In genomic region chr12:98490491-98491453, GRCh38 we compare ENCODE assay signal across 8 cellular contexts. TPM values are rescaled to one million over a fixed set of nuclear protein-coding genes. Genes with fewer than 3 reads are reported as not detected.
DNase-seq lines count a peak whose midpoint lies in the region; ATAC-seq, FAIRE-seq and TF ChIP-seq lines count a peak whose summit lies in the region.

No MANE protein-coding gene starts in this region.

- H3K4me1 Mint-ChIP-seq in progenitor cell of endocrine pancreas (ENCODE audit: low read depth), result peaks cover 19% of the 10 kb centered on the region

- no peaks in the 10 kb centered on the region for H3K36me3 Mint-ChIP-seq in progenitor cell of endocrine pancreas (ENCODE audit: insufficient read depth)

- H3K4me3 ChIP-seq in adrenal gland, result peak overlapping the region in 1 of 4 donors; percentile 41
- peak overlapping the region in 5 of 10 donors; percentile 6 to 25 (median 16) for H3K4me3 ChIP-seq in heart right ventricle

- TF ChIP-seq POLR2A in adrenal gland (IDR thresholded peaks at IDR 0.05), result peak in 1 of 2 donors; percentile 36

- no peaks in the 10 kb centered on the region for H3K27me3 Mint-ChIP-seq in progenitor cell of endocrine pancreas

- no peaks in the 10 kb centered on the region for H3K9me3 ChIP-seq in adrenal gland (replicated peaks in 1 of 3)
- H3K9me3 ChIP-seq in heart right ventricle, result no peaks in the 10 kb centered on the region

- peak; percentile 88 for DNase-seq in NCI-H1105 (lab: John Stamatoyannopoulos, UW)
- peak; percentile 85 to 94 for DNase-seq in SW 1271 (lab: John Stamatoyannopoulos, UW)
- DNase-seq in adrenal gland, result peak; percentile 83 to 96 (median 89)
- peak; percentile 79 to 88 for DNase-seq in heart right ventricle
- DNase-seq in progenitor cell of endocrine pancreas (ENCODE audit: low spot score, unreplicated experiment), result peak; percentile 88
- DNase-seq in urothelium cell line (ENCODE audit: low spot score), result peak; percentile 67

- WGBS in adrenal gland, 4 donors, result 18 to 21% (median 19%) methylated on average over 14 of the region's 14 CpGs
- 27% methylated on average over 14 of the region's 14 CpGs for WGBS in heart right ventricle, 2 donors

- no peaks in the 10 kb centered on the region for H3K9me3 Mint-ChIP-seq in progenitor cell of endocrine pancreas (ENCODE audit: low read depth)

- FAIRE-seq in urothelium cell line (lab: Jason Lieb, UNC), result no peak

- H3K36me3 ChIP-seq in adrenal gland (replicated peaks in 1 of 2) (no peaks in the 10 kb centered on the region), heart right ventricle (no peaks in the 10 kb centered on the region)

- intact Hi-C loops in adrenal gland (cut with DNase I) (no loop called here), heart right ventricle (cut with DNase I) (loop anchor here in 9 of 10 donors (1.0 to 2.0 kb wide), 3 partner anchors 24 to 26 kb away; partner anchors contain the start of gene TMPO (in 5 of the 9))

- H3K4me1 ChIP-seq in adrenal gland (replicated peaks in 1 of 2) (peaks cover 0 to 21% of the 10 kb centered on the region in 2 donors), heart right ventricle (peaks cover 0 to 18% (median 10%) of the 10 kb centered on the region in 9 donors)

- H3K27ac Mint-ChIP-seq in progenitor cell of endocrine pancreas, result peak overlapping the region; percentile 100

- TF ChIP-seq CTCF in GM12872 (IDR thresholded peaks at IDR 0.05; ENCODE audit: insufficient read depth, low read depth, low read length) (peak; percentile 87), adrenal gland (IDR thresholded peaks at IDR 0.05) (peak; percentile 74 to 95 (median 91)), heart right ventricle (IDR thresholded peaks at IDR 0.05) (peak; percentile 86 to 94 (median 87)), progenitor cell of endocrine pancreas (IDR thresholded peaks at IDR 0.05; ENCODE audit: unreplicated experiment) (peak; percentile 89)

- H3K27ac ChIP-seq in adrenal gland (peak overlapping the region in 4 of 5 donors; percentile 49 to 67 (median 60)), heart right ventricle (peak overlapping the region in 8 of 10 donors; percentile 20 to 73 (median 58))

- H3K4me3 Mint-ChIP-seq in progenitor cell of endocrine pancreas (ENCODE audit: low read depth), result no peak overlapping the region

- ATAC-seq in HG02623 (IDR thresholded peaks at IDR 0.05; ENCODE audit: unreplicated experiment) (peak; percentile 85), heart right ventricle (peak; percentile 75 to 93 (median 91))

- no peaks in the 10 kb centered on the region for H3K27me3 ChIP-seq in adrenal gland
- no peaks in the 10 kb centered on the region for H3K27me3 ChIP-seq in heart right ventricle

RNA-seq across cellular contexts. Expression of gene TMPO, which starts 24.6 kb away (rescaled TPM):
- 10 to 100 TPM; 17.8 to 54.2 (median 38.7) TPM for total RNA-seq in adrenal gland
- polyA plus RNA-seq in adrenal gland, result 10 to 100 TPM in 2 of 3 donors, 1 to 10 TPM in 1; 8.7 to 24.8 (median 13.0) TPM
- total RNA-seq in heart right ventricle, result 10 to 100 TPM in 8 of 10 donors, 1 to 10 TPM in 2; 9.1 to 27.6 (median 12.8) TPM
- 10 to 100 TPM; 11.1 to 17.5 TPM for polyA plus RNA-seq in heart right ventricle
- total RNA-seq in progenitor cell of endocrine pancreas, result 191 and 203 TPM in 2 replicates

Comparison
In these comparisons a context has a peak if more than half of its experiments do, and no peak if none do; other contexts are left out.
1. intact Hi-C loops: an anchor here in heart right ventricle (1.0 to 2.0 kb wide); none called in adrenal gland.